ENCODE assay signal across 25 cellular contexts in the genomic region with DNA sequence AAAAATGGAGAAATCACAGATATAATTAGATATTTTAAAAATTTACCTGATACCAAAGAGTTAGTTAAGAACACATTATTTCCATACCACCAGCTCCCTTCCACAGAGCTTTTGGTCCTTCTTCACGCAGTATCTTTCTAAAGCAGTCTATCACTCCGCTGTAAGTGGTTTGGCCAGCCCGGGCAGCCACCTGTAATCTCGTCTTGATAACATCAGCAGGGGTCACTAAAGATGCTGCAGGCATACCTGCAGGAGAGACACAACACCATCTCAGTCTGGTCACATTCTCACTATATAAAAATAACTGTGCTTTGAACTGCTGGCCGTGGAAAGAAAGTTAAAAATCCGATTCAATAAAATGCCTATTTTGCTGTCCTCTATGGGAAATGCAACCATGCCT.
"Had no signal": no experiment of that assay in that cellular context is flagged by ENCODE, and none has a peak within 500 bp of the region (broad histone marks: within the 10 kb centered on the region; RNA-seq: fewer than 3 reads in every experiment).

No MANE protein-coding gene starts in this region.

- H3K9me3 ChIP-seq: ascending aorta, heart right ventricle, lower lobe of right lung, sigmoid colon, testis, uterus had no signal

- H3K9me3 Mint-ChIP-seq: activated CD8-positive, alpha-beta T cell treated with anti-CD3 and anti-CD28 coated beads for 36 hours; activated naive CD4-positive, alpha-beta T cell treated with anti-CD3 and anti-CD28 coated beads, Interleukin-2, amount 50 U/mL, for 72 hours; activated T-helper 1 cell treated with anti-CD3 and anti-CD28 coated beads, Interleukin-12 subunit alpha, Interleukin-12 subunit beta, Interleukin-2, Interleukin-4 antibody, amounts not matched to agents 30 ng/mL and 10 ng/mL and 1 ng/mL, durations not matched to agents 14 hours and 24 hours and 36 hours; dendritic cell treated with granulocyte-macrophage colony-stimulating factor and Interleukin-4, amounts not matched to agents 40 ng/mL and 50 ng/mL, for 4 days; naive thymus-derived CD8-positive, alpha-beta T cell had no signal

- DNase-seq: activated CD4-positive, alpha-beta T cell treated with anti-CD3 and anti-CD28 coated beads for 48 hours; activated CD8-positive, alpha-beta memory T cell treated with anti-CD3 and anti-CD28 coated beads, Interleukin-2, amount 10 ng/mL, durations not matched to agents 7 days and 5 days; activated CD8-positive, alpha-beta T cell treated with anti-CD3 and anti-CD28 coated beads for 36 hours; activated gamma-delta T cell treated with Interleukin-2 at 50 U/mL for 16 hours; activated T-cell treated with anti-CD3 and anti-CD28 coated beads for 4 hours; brain microvascular endothelial cell; caudate nucleus; effector CD4-positive, alpha-beta T cell; erythroblast; foreskin fibroblast; heart right ventricle; kidney; lower lobe of right lung; naive thymus-derived CD8-positive, alpha-beta T cell; retina; sigmoid colon; stimulated activated CD4-positive, alpha-beta T cell treated with anti-CD3 and anti-CD28 coated beads, Interleukin-4, amount 100 ng/mL, for 1 hour; stimulated activated naive CD4-positive, alpha-beta T cell; testis; uterus had no signal

- H3K4me3 ChIP-seq: ascending aorta, heart right ventricle, lower lobe of right lung, sigmoid colon, testis, uterus had no signal

- FAIRE-seq: kidney had no signal

- H3K4me1 Mint-ChIP-seq: activated CD8-positive, alpha-beta memory T cell treated with anti-CD3 and anti-CD28 coated beads, Interleukin-2, amount 10 ng/mL, durations not matched to agents 7 days and 5 days; naive thymus-derived CD8-positive, alpha-beta T cell had no signal

- H3K36me3 ChIP-seq: brain microvascular endothelial cell, uterus had no signal

- ATAC-seq: activated CD8-positive, alpha-beta memory T cell treated with anti-CD3 and anti-CD28 coated beads, Interleukin-2, amount 10 ng/mL, durations not matched to agents 7 days and 5 days; activated CD8-positive, alpha-beta T cell treated with anti-CD3 and anti-CD28 coated beads for 36 hours; activated naive CD4-positive, alpha-beta T cell treated with anti-CD3 and anti-CD28 coated beads, Interleukin-2, amount 50 U/mL, for 72 hours; heart right ventricle; left lobe of liver; lower lobe of right lung; naive thymus-derived CD8-positive, alpha-beta T cell had no signal

- H3K27me3 ChIP-seq: ascending aorta, brain microvascular endothelial cell, heart right ventricle, sigmoid colon, testis, uterus had no signal

- H3K27me3 Mint-ChIP-seq: activated CD8-positive, alpha-beta memory T cell treated with anti-CD3 and anti-CD28 coated beads, Interleukin-2, amount 10 ng/mL, durations not matched to agents 7 days and 5 days; activated CD8-positive, alpha-beta T cell treated with anti-CD3 and anti-CD28 coated beads for 36 hours; dendritic cell treated with granulocyte-macrophage colony-stimulating factor and Interleukin-4, amounts not matched to agents 40 ng/mL and 50 ng/mL, for 4 days; naive thymus-derived CD8-positive, alpha-beta T cell had no signal

- H3K27ac ChIP-seq: ascending aorta, brain microvascular endothelial cell, heart right ventricle, lower lobe of right lung, sigmoid colon, testis, uterus had no signal

- H3K4me3 Mint-ChIP-seq: activated CD8-positive, alpha-beta memory T cell treated with anti-CD3 and anti-CD28 coated beads, Interleukin-2, amount 10 ng/mL, durations not matched to agents 7 days and 5 days; activated CD8-positive, alpha-beta T cell treated with anti-CD3 and anti-CD28 coated beads for 36 hours; activated T-helper 1 cell treated with anti-CD3 and anti-CD28 coated beads, Interleukin-12 subunit alpha, Interleukin-12 subunit beta, Interleukin-2, Interleukin-4 antibody, amounts not matched to agents 30 ng/mL and 10 ng/mL and 1 ng/mL, durations not matched to agents 14 hours and 24 hours and 36 hours; dendritic cell treated with granulocyte-macrophage colony-stimulating factor and Interleukin-4, amounts not matched to agents 40 ng/mL and 50 ng/mL, for 4 days; naive thymus-derived CD8-positive, alpha-beta T cell had no signal

- H3K36me3 Mint-ChIP-seq: activated naive CD4-positive, alpha-beta T cell treated with anti-CD3 and anti-CD28 coated beads, Interleukin-2, amount 50 U/mL, for 72 hours had no signal

- H3K4me1 ChIP-seq: ascending aorta, heart right ventricle, lower lobe of right lung, sigmoid colon, testis, uterus had no signal

- H3K27ac Mint-ChIP-seq: activated CD8-positive, alpha-beta memory T cell treated with anti-CD3 and anti-CD28 coated beads, Interleukin-2, amount 10 ng/mL, durations not matched to agents 7 days and 5 days; activated CD8-positive, alpha-beta T cell treated with anti-CD3 and anti-CD28 coated beads for 36 hours; activated T-helper 1 cell treated with anti-CD3 and anti-CD28 coated beads, Interleukin-12 subunit alpha, Interleukin-12 subunit beta, Interleukin-2, Interleukin-4 antibody, amounts not matched to agents 30 ng/mL and 10 ng/mL and 1 ng/mL, durations not matched to agents 14 hours and 24 hours and 36 hours; dendritic cell treated with granulocyte-macrophage colony-stimulating factor and Interleukin-4, amounts not matched to agents 40 ng/mL and 50 ng/mL, for 4 days; naive thymus-derived CD8-positive, alpha-beta T cell had no signal
